ENCODE assay signal across 8 cellular contexts in the genomic region with DNA sequence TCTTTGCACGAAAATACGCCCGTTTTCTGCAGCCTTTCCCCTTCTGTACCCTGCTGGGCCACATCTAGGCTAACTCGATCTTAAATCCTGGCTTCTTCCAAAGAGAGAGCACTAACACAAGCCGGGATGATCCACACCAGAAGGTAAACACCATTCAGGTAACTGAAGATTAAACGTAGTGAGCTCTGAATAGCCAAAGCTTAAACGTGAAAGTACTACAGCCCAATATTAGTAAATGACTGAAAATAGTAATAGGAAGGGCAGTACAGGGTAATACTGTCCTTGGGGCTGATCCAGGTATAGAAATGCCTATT. TPM values are rescaled to one million over a fixed set of nuclear protein-coding genes. Genes with fewer than 3 reads are reported as not detected.
DNase-seq lines count a peak whose midpoint lies in the region; ATAC-seq and TF ChIP-seq lines count a peak whose summit lies in the region.

No MANE protein-coding gene starts in this region.

- no peak for DNase-seq in Jurkat, Clone E6-1 (ENCODE audit: low read depth, low spot score)
- DNase-seq in dorsolateral prefrontal cortex (no peak), EL (no peak), Kasumi-1 (lab: John Stamatoyannopoulos, UW) (no peak), NCI-H1417 (lab: John Stamatoyannopoulos, UW) (no peak)
- DNase-seq in naive thymus-derived CD4-positive, alpha-beta T cell = no peak

- peaks cover 49% of the 10 kb centered on the region for H3K36me3 ChIP-seq in BLaER1
- H3K36me3 ChIP-seq in naive thymus-derived CD4-positive, alpha-beta T cell (ENCODE audit: control insufficient read depth in 2 of 3, insufficient read depth in 3 of 3, low read length in 3 of 3) = peaks cover 0 to 14% (median 4%) of the 10 kb centered on the region in 3 experiments

- H3K9ac ChIP-seq in BLaER1 = peak overlapping the region; percentile 84; the same call in 1 of the 2 replicates

- peak overlapping the region; percentile 88 to 99 (median 98) for H3K4me3 Mint-ChIP-seq in naive thymus-derived CD4-positive, alpha-beta T cell

- H3K27ac ChIP-seq in BLaER1 = peak overlapping the region; percentile 83
- H3K27ac ChIP-seq in dorsolateral prefrontal cortex = peak overlapping the region; percentile 46 to 97 (median 92)
- H3K27ac ChIP-seq in naive thymus-derived CD4-positive, alpha-beta T cell (ENCODE audit: low read depth, low read length) = peak overlapping the region; percentile 91

- no peak for ATAC-seq in naive thymus-derived CD4-positive, alpha-beta T cell
- ATAC-seq in HG03521 (IDR thresholded peaks at IDR 0.05; ENCODE audit: unreplicated experiment) = no peak

- H3K27me3 ChIP-seq in BLaER1 (no peaks in the 10 kb centered on the region), dorsolateral prefrontal cortex (no peaks in the 10 kb centered on the region)
- H3K27me3 ChIP-seq in naive thymus-derived CD4-positive, alpha-beta T cell (ENCODE audit: control insufficient read depth in 2 of 2, insufficient read depth in 2 of 2, low read length in 2 of 2) = no peaks in the 10 kb centered on the region

- peaks cover 0 to 7% (median 0%) of the 10 kb centered on the region in 11 donors for H3K9me3 Mint-ChIP-seq in naive thymus-derived CD4-positive, alpha-beta T cell

- peaks cover 28% of the 10 kb centered on the region for H3K4me1 ChIP-seq in BLaER1
- H3K4me1 ChIP-seq in naive thymus-derived CD4-positive, alpha-beta T cell (ENCODE audit: control insufficient read depth in 2 of 2, insufficient read depth in 2 of 2, low read length in 2 of 2) = peaks cover 14 to 19% of the 10 kb centered on the region in 2 donors

- CTCF ChIA-PET in naive thymus-derived CD4-positive, alpha-beta T cell (lab: Charles Lee) = interaction anchor here (1.0 to 2.2 kb wide), 5 partner anchors 9 to 116 kb away, joined by 3 to 15 read pairs (median 5); a partner anchor contains a TSS

- intact Hi-C loops in dorsolateral prefrontal cortex (cut with DNase I) = loop anchor here in 1 of 2 donors (5.0 kb wide), 1 partner anchor 46 kb away; no protein-coding TSS in a partner anchor
- intact Hi-C loops in naive thymus-derived CD4-positive, alpha-beta T cell (cut with micrococcal nuclease) = loop anchor here (1.0 kb wide), 7 partner anchors 9 to 114 kb away; a partner anchor contains a TSS

- H3K27ac Mint-ChIP-seq in naive thymus-derived CD4-positive, alpha-beta T cell = peak overlapping the region; percentile 94 to 99 (median 98)

- TF ChIP-seq CTCF in dorsolateral prefrontal cortex (IDR thresholded peaks at IDR 0.05 in 54 of 56, conservative IDR thresholded peaks at IDR 0.05 in 2 of 56; ENCODE audit: low read depth in 1 of 56, partially characterized antibody in 56 of 56) = peak in 1 of 56 donors; percentile 3

- H3K36me3 Mint-ChIP-seq in naive thymus-derived CD4-positive, alpha-beta T cell = peaks cover 0 to 28% (median 9%) of the 10 kb centered on the region in 5 donors

- peaks cover 12 to 35% (median 29%) of the 10 kb centered on the region in 7 donors for H3K4me1 Mint-ChIP-seq in naive thymus-derived CD4-positive, alpha-beta T cell

- H3K4me3 ChIP-seq in BLaER1 (peak overlapping the region; percentile 77), dorsolateral prefrontal cortex (peak overlapping the region; percentile 56 to 98 (median 81))
- H3K4me3 ChIP-seq in Jurkat, Clone E6-1 (ENCODE audit: low read length) = peak overlapping the region; percentile 96
- H3K4me3 ChIP-seq in naive thymus-derived CD4-positive, alpha-beta T cell (ENCODE audit: low read length) = peak overlapping the region; percentile 89

- no peaks in the 10 kb centered on the region for H3K9me3 ChIP-seq in BLaER1
- H3K9me3 ChIP-seq in naive thymus-derived CD4-positive, alpha-beta T cell (ENCODE audit: control insufficient read depth in 2 of 3, low read length in 3 of 3) = no peaks in the 10 kb centered on the region

- no peaks in the 10 kb centered on the region for H3K27me3 Mint-ChIP-seq in naive thymus-derived CD4-positive, alpha-beta T cell

- POLR2A ChIA-PET in naive thymus-derived CD4-positive, alpha-beta T cell (lab: Charles Lee) = interaction anchor here (0.7 to 6.6 kb wide), 12 partner anchors 9 to 114 kb away, joined by 3 to 177 read pairs (median 4); a partner anchor contains a TSS

- peak overlapping the region; percentile 92 for H3K4me2 ChIP-seq in BLaER1

- H4K20me1 ChIP-seq in BLaER1 = no peaks in the 10 kb centered on the region

RNA-seq across cellular contexts. Expression of a gene that starts 0.4 kb away (rescaled TPM):
- 148 TPM for polyA plus RNA-seq in Jurkat, Clone E6-1 (2012; ENCODE audit: insufficient read depth, insufficient read length)
- total RNA-seq in dorsolateral prefrontal cortex = 10 to 100 TPM; 24.1 to 59.2 (median 43.8) TPM
- 100 to 1,000 TPM in 2 of 5 experiments, 10 to 100 TPM in 3; 45.7 to 108 (median 94.5) TPM for total RNA-seq in naive thymus-derived CD4-positive, alpha-beta T cell
- polyA plus RNA-seq in naive thymus-derived CD4-positive, alpha-beta T cell = 100 to 1,000 TPM; 138 to 175 TPM

RNA-seq across cellular contexts. Expression of a gene that starts 7.7 kb away (rescaled TPM):
- 51.8 TPM for polyA plus RNA-seq in Jurkat, Clone E6-1 (2012; ENCODE audit: insufficient read depth, insufficient read length)
- 10 to 100 TPM; 17.1 to 37.7 (median 27.5) TPM for total RNA-seq in dorsolateral prefrontal cortex
- 10 to 100 TPM; 61.0 to 88.5 (median 74.3) TPM for total RNA-seq in naive thymus-derived CD4-positive, alpha-beta T cell
- polyA plus RNA-seq in naive thymus-derived CD4-positive, alpha-beta T cell = 10 to 100 TPM; 31.2 to 40.7 TPM

RNA-seq across cellular contexts. Expression of a gene that starts 9.9 kb away (rescaled TPM):
- polyA plus RNA-seq in Jurkat, Clone E6-1 (2012; ENCODE audit: insufficient read depth, insufficient read length) = 9.0 TPM
- 10 to 100 TPM in 119 of 120 experiments, 1 to 10 TPM in 1; 8.0 to 35.4 (median 19.6) TPM for total RNA-seq in dorsolateral prefrontal cortex
- total RNA-seq in naive thymus-derived CD4-positive, alpha-beta T cell = 10 to 100 TPM; 21.4 to 75.2 (median 33.8) TPM
- 10 to 100 TPM; 13.1 to 23.9 TPM for polyA plus RNA-seq in naive thymus-derived CD4-positive, alpha-beta T cell

RNA-seq across cellular contexts. Expression of a gene that starts 10.0 kb away (rescaled TPM):
- 34.5 TPM for polyA plus RNA-seq in Jurkat, Clone E6-1 (2012; ENCODE audit: insufficient read depth, insufficient read length)
- total RNA-seq in dorsolateral prefrontal cortex = 10 to 100 TPM in 115 of 120 experiments, 1 to 10 TPM in 5; 7.8 to 28.4 (median 15.7) TPM
- 10 to 100 TPM; 35.5 to 50.4 (median 43.6) TPM for total RNA-seq in naive thymus-derived CD4-positive, alpha-beta T cell
- 10 to 100 TPM; 19.8 to 24.5 TPM for polyA plus RNA-seq in naive thymus-derived CD4-positive, alpha-beta T cell

RNA-seq across cellular contexts. Expression of a gene that starts 14.7 kb away (rescaled TPM):
- polyA plus RNA-seq in Jurkat, Clone E6-1 (2012; ENCODE audit: insufficient read depth, insufficient read length) = 88.4 TPM
- total RNA-seq in dorsolateral prefrontal cortex = 100 to 1,000 TPM in 5 of 120 experiments, 10 to 100 TPM in 115; 55.2 to 111 (median 78.3) TPM
- total RNA-seq in naive thymus-derived CD4-positive, alpha-beta T cell = 100 to 1,000 TPM in 2 of 5 experiments, 10 to 100 TPM in 3; 53.6 to 127 (median 85.4) TPM
- 10 to 100 TPM; 33.3 to 45.4 TPM for polyA plus RNA-seq in naive thymus-derived CD4-positive, alpha-beta T cell
